ENCODE assay signal across 21 cellular contexts in genomic region chr15:57034613-57035012, GRCh38.
"Had no signal": no experiment of that assay in that cellular context is flagged by ENCODE, and none has a peak within 500 bp of the region (broad histone marks: within the 10 kb centered on the region; RNA-seq: fewer than 3 reads in every experiment).

No MANE protein-coding gene starts in this region.

- H3K27me3 ChIP-seq: esophagus squamous epithelium, gastrocnemius medialis, heart right ventricle had no signal

- H3K36me3 ChIP-seq: esophagus squamous epithelium, gastrocnemius medialis, heart right ventricle, lower lobe of right lung had no signal

- H3K9me3 ChIP-seq: esophagus squamous epithelium, gastrocnemius medialis, heart right ventricle, lower lobe of right lung, mucosa of descending colon had no signal

- DNase-seq: dermis blood vessel endothelial cell; effector CD8-positive, alpha-beta T cell; effector memory CD8-positive, alpha-beta T cell; endodermal cell; erythroblast; esophagus squamous epithelium; foreskin fibroblast; foreskin melanocyte; gastrocnemius medialis; glutamatergic neuron; head of caudate nucleus; heart right ventricle; hippocampal formation; left cardiac atrium; left ventricle myocardium superior; lower lobe of right lung; mesenchymal stem cell; mucosa of descending colon had no signal

- ATAC-seq: effector memory CD8-positive, alpha-beta T cell; esophagus mucosa; gastrocnemius medialis; heart right ventricle; left cardiac atrium; left ventricle myocardium superior; lower lobe of right lung; mucosa of descending colon had no signal

- H3K4me3 ChIP-seq: coronary artery, esophagus squamous epithelium, gastrocnemius medialis, heart right ventricle, lower lobe of right lung, mucosa of descending colon had no signal

- H3K27ac ChIP-seq: coronary artery, epithelial cell of prostate, esophagus squamous epithelium, gastrocnemius medialis, heart right ventricle, lower lobe of right lung had no signal
